ENCODE assay signal across 8 cellular contexts in the genomic region with DNA sequence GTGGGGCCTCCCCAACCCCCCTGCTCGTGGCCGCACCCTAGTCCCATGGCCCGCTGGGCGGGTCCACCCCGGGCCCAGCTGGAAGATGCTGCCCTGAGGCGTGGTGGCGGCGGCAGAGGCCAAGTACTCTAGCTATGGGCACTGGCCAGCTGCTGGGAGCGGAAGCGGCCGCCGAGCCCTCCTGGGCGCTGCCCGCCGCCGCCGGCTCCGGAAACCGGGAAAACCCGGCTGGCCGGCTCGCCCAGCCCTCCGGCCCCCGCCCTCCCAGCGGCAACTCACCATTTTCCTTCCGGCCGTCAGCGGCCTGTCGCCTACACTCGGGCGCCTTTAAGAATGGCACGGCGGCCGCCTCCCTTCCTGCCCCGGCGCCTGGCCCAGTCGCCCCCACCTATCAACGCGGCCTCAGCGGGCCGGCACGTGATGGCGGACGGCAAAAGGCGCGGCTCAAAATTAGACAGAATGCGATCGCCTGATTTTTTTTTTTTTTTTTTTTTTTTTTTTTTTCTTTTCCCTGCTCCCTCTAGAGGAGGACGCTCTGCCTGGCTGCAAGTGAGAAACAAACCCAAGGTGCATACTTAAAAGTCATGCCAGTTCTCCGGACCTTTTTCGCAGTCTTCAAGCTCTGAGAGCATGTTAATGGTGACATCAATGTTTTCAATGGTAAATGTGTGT. TPM values are rescaled to one million over a fixed set of nuclear protein-coding genes. Genes with fewer than 3 reads are reported as not detected.
A peak's percentile ranks its signal among the peaks of the same experiment; 100 is the strongest.
DNase-seq lines count a peak whose midpoint lies in the region; ATAC-seq and TF ChIP-seq lines count a peak whose summit lies in the region.

Gene GMFB, minus strand, starts transcription at position 335 of the 672 bp plus-strand sequence. Its CDS starts 53 bp downstream, at position 282.

- peak within 1 kb of the TSS; percentile 69 to 75 for H3K9ac ChIP-seq in liver (ENCODE audit: low read depth in 1 of 2, low read length in 2 of 2)

- H3K4me3 Mint-ChIP-seq in CD4-positive, CD25-positive, alpha-beta regulatory T cell = peak within 1 kb of the TSS; percentile 92 to 97 (median 93)

- peaks cover 0 to 3% (median 0%) of the 10 kb centered on the region in 7 donors for H3K9me3 Mint-ChIP-seq in CD4-positive, CD25-positive, alpha-beta regulatory T cell

- peak within 1 kb of the TSS; percentile 89 for H3K4me3 ChIP-seq in CD4-positive, CD25-positive, alpha-beta regulatory T cell (ENCODE audit: low read depth, low read length)
- peak within 1 kb of the TSS; percentile 84 to 94 (median 93) for H3K4me3 ChIP-seq in liver (ENCODE audit: low read depth in 1 of 3, low read length in 3 of 3)

- peak; percentile 51 to 66 for TF ChIP-seq RAD21 in liver (IDR thresholded peaks at IDR 0.05)

- peak; percentile 96 to 97 for ATAC-seq in CD4-positive, CD25-positive, alpha-beta regulatory T cell (ENCODE audit: low read depth in 2 of 2)
- ATAC-seq in GM19395 (IDR thresholded peaks at IDR 0.05; ENCODE audit: unreplicated experiment) (peak; percentile 90), HG03565 (IDR thresholded peaks at IDR 0.05; ENCODE audit: unreplicated experiment) (peak; percentile 87)

- peaks cover 41 to 63% (median 51%) of the 10 kb centered on the region in 4 donors for H3K4me1 Mint-ChIP-seq in CD4-positive, CD25-positive, alpha-beta regulatory T cell

- no peaks in the 10 kb centered on the region for H3K27me3 ChIP-seq in CD4-positive, CD25-positive, alpha-beta regulatory T cell (ENCODE audit: control insufficient read depth, insufficient read depth, low read length)
- H3K27me3 ChIP-seq in liver (ENCODE audit: control insufficient read depth in 4 of 4, insufficient read depth in 4 of 4, low read length in 3 of 4) = no peaks in the 10 kb centered on the region

- under 1% methylated on average over 51 of the region's 51 CpGs for WGBS in liver

- DNase-seq in CD4-positive, CD25-positive, alpha-beta regulatory T cell = peak; percentile 84 to 95 (median 88)
- DNase-seq in NCI-H748 treated with DMSO at 0.1 percent for 48 hours (lab: John Stamatoyannopoulos, UW) (peak; percentile 74), dermis blood vessel endothelial cell (peak; percentile 97)
- peak; percentile 74 to 85 for DNase-seq in activated CD4-positive, alpha-beta T cell treated with anti-CD3 and anti-CD28 coated beads, Interleukin-2, amount 50 U/mL, for 24 hours (ENCODE audit: low read depth in 1 of 2, low spot score in 1 of 2)
- peak; percentile 92 for DNase-seq in stimulated activated CD4-positive, alpha-beta T cell treated with anti-CD3 and anti-CD28 coated beads, Interleukin-4, amount 100 ng/mL, for 24 hours

- H3K9me3 ChIP-seq in CD4-positive, CD25-positive, alpha-beta regulatory T cell (ENCODE audit: control insufficient read depth in 2 of 2, low read length in 2 of 2) = no peaks in the 10 kb centered on the region
- no peaks in the 10 kb centered on the region for H3K9me3 ChIP-seq in liver (ENCODE audit: control insufficient read depth in 4 of 4, low read length in 3 of 4)

- H3K27ac ChIP-seq in CD4-positive, CD25-positive, alpha-beta regulatory T cell (ENCODE audit: insufficient read depth, low read length, poor library complexity, severe bottlenecking) = peak within 1 kb of the TSS; percentile 85
- H3K27ac ChIP-seq in liver (ENCODE audit: low read depth in 1 of 2, low read length in 2 of 2) = peak within 1 kb of the TSS; percentile 85 to 87

- no peaks in the 10 kb centered on the region for H3K36me3 ChIP-seq in CD4-positive, CD25-positive, alpha-beta regulatory T cell (ENCODE audit: control insufficient read depth, insufficient read depth, low read length)
- no peaks in the 10 kb centered on the region for H3K36me3 ChIP-seq in liver (ENCODE audit: control insufficient read depth in 4 of 4, insufficient read depth in 3 of 4, low read depth in 1 of 4, low read length in 3 of 4)

- peak within 1 kb of the TSS; percentile 96 to 99 (median 97) for H3K27ac Mint-ChIP-seq in CD4-positive, CD25-positive, alpha-beta regulatory T cell

- peaks cover 3% of the 10 kb centered on the region for H3K36me3 Mint-ChIP-seq in CD4-positive, CD25-positive, alpha-beta regulatory T cell

- peak; percentile 48 for TF ChIP-seq CTCF in liver (IDR thresholded peaks at IDR 0.05; ENCODE audit: low read depth, low read length, missing input control)

- peaks cover 4% of the 10 kb centered on the region for H3K27me3 Mint-ChIP-seq in CD4-positive, CD25-positive, alpha-beta regulatory T cell

- peaks cover 46% of the 10 kb centered on the region for H3K4me1 ChIP-seq in CD4-positive, CD25-positive, alpha-beta regulatory T cell (ENCODE audit: control insufficient read depth, insufficient read depth, low read length, poor library complexity, severe bottlenecking)
- peaks cover 7 to 18% (median 16%) of the 10 kb centered on the region in 4 donors for H3K4me1 ChIP-seq in liver (ENCODE audit: control insufficient read depth in 4 of 4, insufficient read depth in 4 of 4, low read length in 3 of 4)

TF ChIP-seq in liver, 16 proteins besides CTCF, POLR2A, EP300 and RAD21:
- peak; percentile 59 for TF ChIP-seq REST (IDR thresholded peaks at IDR 0.05)
- TF ChIP-seq TAF1 (conservative IDR thresholded peaks at IDR 0.05) = peak; percentile 86
- peak; percentile 89 for TF ChIP-seq YY1 (IDR thresholded peaks at IDR 0.05)
- TF ChIP-seq MAX (IDR thresholded peaks at IDR 0.05) = peak; percentile 39
- no peak for TF ChIP-seq FOXA2 (IDR thresholded peaks at IDR 0.05)
- no peak for TF ChIP-seq HNF4G (IDR thresholded peaks at IDR 0.05)
- TF ChIP-seq NR2F2 (IDR thresholded peaks at IDR 0.05) = no peak
- TF ChIP-seq GABPA (IDR thresholded peaks at IDR 0.05 in 1 of 2, conservative IDR thresholded peaks at IDR 0.05 in 1 of 2) = peak in 1 of 2 donors; percentile 83
- peak in 1 of 2 donors; percentile 80 for TF ChIP-seq EGR1 (IDR thresholded peaks at IDR 0.05; ENCODE audit: low read depth in 2 of 2)
- peak; percentile 29 to 41 for TF ChIP-seq RXRA (IDR thresholded peaks at IDR 0.05)
- TF ChIP-seq, protein P1, sequence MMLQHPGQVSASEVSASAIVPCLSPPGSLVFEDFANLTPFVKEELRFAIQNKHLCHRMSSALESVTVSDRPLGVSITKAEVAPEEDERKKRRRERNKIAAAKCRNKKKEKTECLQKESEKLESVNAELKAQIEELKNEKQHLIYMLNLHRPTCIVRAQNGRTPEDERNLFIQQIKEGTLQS (IDR thresholded peaks at IDR 0.05) = peak; percentile 28
- TF ChIP-seq FOXA1 (IDR thresholded peaks at IDR 0.05) = no peak
- TF ChIP-seq JUND (IDR thresholded peaks at IDR 0.05) = peak in 1 of 2 donors; percentile 45
- peak; percentile 64 for TF ChIP-seq SP1 (IDR thresholded peaks at IDR 0.05)
- peak; percentile 37 to 44 for TF ChIP-seq HNF4A (conservative IDR thresholded peaks at IDR 0.05)
- peak; percentile 84 for TF ChIP-seq ZBTB33 (IDR thresholded peaks at IDR 0.05)

RNA-seq across cellular contexts. Expression of gene GMFB, which starts in this region (rescaled TPM):
- 30.7 TPM for total RNA-seq in CD4-positive, CD25-positive, alpha-beta regulatory T cell
- polyA plus RNA-seq in CD4-positive, CD25-positive, alpha-beta regulatory T cell = 10 to 100 TPM; 16.3 to 25.9 (median 19.4) TPM
- total RNA-seq in dermis blood vessel endothelial cell (113 and 114 TPM in 2 replicates), liver (10 to 100 TPM; 23.5 to 26.3 TPM)
- 10 to 100 TPM; 13.3 to 17.8 TPM for polyA plus RNA-seq in liver

Comparison
In these comparisons a context has a peak if more than half of its experiments do, and no peak if none do; other contexts are left out.
1. Peak in every context shown above with its lines: DNase-seq, ATAC-seq, H3K4me3 ChIP-seq and H3K27ac ChIP-seq.